In genomic region chr3:172635588-172635987, GRCh38 we compare ENCODE assay signal across 8 cellular contexts.
A peak's percentile ranks its signal among the peaks of the same experiment; 100 is the strongest.
DNase-seq lines count a peak whose midpoint lies in the region; ATAC-seq and TF ChIP-seq lines count a peak whose summit lies in the region.

No MANE protein-coding gene starts in this region.

- no TSS peak for BruUV-seq in HCT116 (replicated peaks; lab: Mats Ljungman, UMichigan)

- H3K4me1 ChIP-seq in HCT116 (ENCODE audit: control insufficient read depth in 1 of 2, insufficient read depth in 2 of 2, low read length in 2 of 2) (peaks cover 3 to 9% of the 10 kb centered on the region in 2 experiments; a peak in 3 of 4 replicates), lower lobe of right lung (no peaks in the 10 kb centered on the region)

- TF ChIP-seq RAD21 in HCT116 (IDR thresholded peaks at IDR 0.05; ENCODE audit: low read depth), result peak; percentile 36; the same call in 1 of the 2 replicates

- no peaks in the 10 kb centered on the region for H3K79me2 ChIP-seq in HCT116 (ENCODE audit: insufficient read depth, low read length)

- CTCF ChIA-PET in HCT116 (lab: Charles Lee), result interaction anchor here (1.0 kb wide), 2 partner anchors 31 to 37 kb away, joined by 3 read pairs; no protein-coding TSS in a partner anchor

- DNase-seq in HCT116 (ENCODE audit: low read depth, low spot score), result peak; percentile 22
- peak; percentile 75 for DNase-seq in NCI-H226
- DNase-seq in lower lobe of right lung, result no peak
- DNase-seq in AML-193 (lab: John Stamatoyannopoulos, UW), result no peak
- DNase-seq in NCI-H2081 treated with DMSO at 0.1 percent for 48 hours (lab: John Stamatoyannopoulos, UW), result no peak
- no peak for DNase-seq in NCI-H1048 (lab: John Stamatoyannopoulos, UW)
- no peak for DNase-seq in ecto neural progenitor cell (ENCODE audit: low spot score)

- RAD21 ChIA-PET in HCT116 (lab: Charles Lee; ENCODE audit: low non-redundant PET in 1 of 2, low total read pairs in 2 of 2, uncharacterized antibody in 2 of 2, unreplicated experiment in 2 of 2), result no interaction called here

- no peak for TF ChIP-seq POLR2A in HCT116 (IDR thresholded peaks at IDR 0.05; ENCODE audit: borderline replicate concordance, extremely low read depth, insufficient read depth, insufficient read length)

- POLR2A ChIA-PET in HCT116 (lab: Charles Lee), result no interaction called here

- no peaks in the 10 kb centered on the region for H4K20me1 ChIP-seq in HCT116 (ENCODE audit: insufficient read depth)

- no peaks in the 10 kb centered on the region for H3K9me3 ChIP-seq in HCT116 (ENCODE audit: control insufficient read depth in 1 of 2, insufficient read depth in 1 of 2, low read depth in 1 of 2, low read length in 2 of 2)
- H3K9me3 ChIP-seq in lower lobe of right lung, result no peaks in the 10 kb centered on the region

- no peak overlapping the region for H3K9ac ChIP-seq in HCT116 (ENCODE audit: low read length)

- intact Hi-C loops in HCT116 (cut with micrococcal nuclease), result no loop called here
- intact Hi-C loops in lower lobe of right lung (cut with DNase I), result no loop called here

- peak overlapping the region; percentile 41 for H3K4me2 ChIP-seq in HCT116 (ENCODE audit: low read length)

- H3K36me3 ChIP-seq in HCT116 (ENCODE audit: control insufficient read depth in 1 of 2, insufficient read depth in 2 of 2, low read length in 2 of 2), result no peaks in the 10 kb centered on the region; a peak in 1 of 4 replicates
- H3K36me3 ChIP-seq in lower lobe of right lung, result peaks cover 31% of the 10 kb centered on the region

- ATAC-seq in GM18907 (IDR thresholded peaks at IDR 0.05; ENCODE audit: unreplicated experiment) (peak; percentile 99), HCT116 (peak; percentile 69), lower lobe of right lung (peak; percentile 35 to 38)

- H3K4me3 ChIP-seq in HCT116 (replicated peaks in 1 of 2; ENCODE audit: low read depth in 1 of 2, low read length in 2 of 2) (no peak overlapping the region), lower lobe of right lung (no peak overlapping the region)

- H3K27me3 ChIP-seq in HCT116 (ENCODE audit: insufficient read depth, low read length), result no peaks in the 10 kb centered on the region
- no peaks in the 10 kb centered on the region for H3K27me3 ChIP-seq in lower lobe of right lung (ENCODE audit: low read depth)

- TF ChIP-seq CTCF in HCT116 (IDR thresholded peaks at IDR 0.05 in 2 of 3, conservative IDR thresholded peaks at IDR 0.05 in 1 of 3; ENCODE audit: borderline replicate concordance in 1 of 3, insufficient read depth in 1 of 3, low read depth in 2 of 3, low read length in 2 of 3) (no peak), lower lobe of right lung (IDR thresholded peaks at IDR 0.05) (no peak)

- no peak overlapping the region for H2AFZ ChIP-seq in HCT116 (ENCODE audit: low read depth, low read length, poor library complexity, severe bottlenecking)

- H3K9me2 ChIP-seq in HCT116 (ENCODE audit: insufficient read depth), result no peaks in the 10 kb centered on the region

- no peak overlapping the region for H3K27ac ChIP-seq in HCT116 (ENCODE audit: low read depth, low read length)
- no peak overlapping the region for H3K27ac ChIP-seq in lower lobe of right lung

TF ChIP-seq in HCT116, 20 proteins besides CTCF, POLR2A, EP300 and RAD21:
- no peak for TF ChIP-seq ZBTB33 (IDR thresholded peaks at IDR 0.05; ENCODE audit: extremely low read depth, insufficient replicate concordance, low read length)
- TF ChIP-seq CBX3 (IDR thresholded peaks at IDR 0.05; ENCODE audit: low read depth), result peak; percentile 65; the same call in 1 of the 2 replicates
- TF ChIP-seq JUND (IDR thresholded peaks at IDR 0.05), result peak; percentile 64; the same call in 1 of the 2 replicates
- peak; percentile 48 for TF ChIP-seq SP1 (IDR thresholded peaks at IDR 0.05; ENCODE audit: low read depth)
- TF ChIP-seq YY1 (IDR thresholded peaks at IDR 0.05; ENCODE audit: extremely low read depth, insufficient replicate concordance, low read depth, low read length), result no peak
- TF ChIP-seq MAX (IDR thresholded peaks at IDR 0.05), result 0 out of 2 replicates have a peak, but pooled peaks have one; percentile 28
- peak; percentile 65 for TF ChIP-seq FOSL1 (IDR thresholded peaks at IDR 0.05; ENCODE audit: low read depth)

Comparison
In these comparisons a context has a peak if more than half of its experiments do, and no peak if none do; other contexts are left out.
1. ATAC-seq: peak in every context shown above with its lines; median percentile 99 in GM18907; 69 in HCT116; 36 in lower lobe of right lung.
2. DNase-seq: peak in HCT116 (single experiment) and NCI-H226 (single experiment); none in lower lobe of right lung (single experiment), AML-193 (0 of 2), NCI-H2081 treated with DMSO at 0.1 percent for 48 hours (single experiment), NCI-H1048 (single experiment) and ecto neural progenitor cell (single experiment).